In the genomic region with DNA sequence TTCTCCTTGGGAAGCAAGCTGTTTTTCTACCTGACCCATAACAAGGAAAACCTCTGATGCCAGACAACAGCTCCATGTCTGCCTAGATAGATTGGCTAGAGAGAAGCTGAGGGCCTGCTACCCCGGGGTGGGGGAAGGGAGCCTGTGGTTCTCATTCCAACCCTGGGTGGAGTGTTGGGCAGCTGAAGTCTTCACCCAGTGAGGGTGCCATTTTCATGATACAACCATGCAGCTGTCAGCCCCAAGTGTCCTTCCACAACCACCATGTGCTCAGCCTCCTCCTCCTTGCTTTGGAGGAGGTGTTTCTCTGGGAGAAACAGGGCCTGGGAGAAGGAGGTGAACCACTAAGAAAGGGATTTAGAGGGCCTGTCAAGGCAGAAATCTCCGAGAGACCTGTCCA, we compare ENCODE assay signal across 30 cellular contexts.
"Had no signal": no experiment of that assay in that cellular context is flagged by ENCODE, and none has a peak within 500 bp of the region (broad histone marks: within the 10 kb centered on the region; RNA-seq: fewer than 3 reads in every experiment).

No MANE protein-coding gene starts in this region.

- H3K27me3 ChIP-seq: heart left ventricle, ovary, right atrium auricular region, right lobe of liver, uterus had no signal

- H3K27me3 Mint-ChIP-seq: stimulated activated naive B cell treated with anti-CD40 and anti-IgM and Interleukin-4, amounts not matched to agents 10 μg/mL and 1 μg/mL and 100 μg/mL, for 72 hours had no signal

- H3K36me3 Mint-ChIP-seq: immature natural killer cell; mesothelial cell of epicardium; naive thymus-derived CD8-positive, alpha-beta T cell; stimulated activated naive B cell treated with anti-CD40 and anti-IgM and Interleukin-4, amounts not matched to agents 10 μg/mL and 1 μg/mL and 100 μg/mL, for 72 hours; type B pancreatic cell had no signal

- H3K4me3 ChIP-seq: heart left ventricle, left lung, lower lobe of right lung, ovary, right atrium auricular region, right lobe of liver, skin epidermis, suprapubic skin, thoracic aorta, tibial artery, uterus had no signal

- H3K4me3 Mint-ChIP-seq: immature natural killer cell; mesothelial cell of epicardium; naive thymus-derived CD8-positive, alpha-beta T cell; nephron; neural crest cell; stimulated activated naive B cell treated with anti-CD40 and anti-IgM and Interleukin-4, amounts not matched to agents 10 μg/mL and 1 μg/mL and 100 μg/mL, for 72 hours; stimulated activated naive CD8-positive, alpha-beta T cell treated with anti-CD3 and anti-CD28 coated beads, Interleukin-15, Interleukin-2, amounts not matched to agents 100 ng/mL and 50 ng/mL, for 24 hours; type B pancreatic cell had no signal

- H3K4me1 Mint-ChIP-seq: immature natural killer cell; naive thymus-derived CD8-positive, alpha-beta T cell; stimulated activated naive B cell treated with anti-CD40 and anti-IgM and Interleukin-4, amounts not matched to agents 10 μg/mL and 1 μg/mL and 100 μg/mL, for 72 hours had no signal

- H3K27ac Mint-ChIP-seq: immature natural killer cell; mesothelial cell of epicardium; naive thymus-derived CD8-positive, alpha-beta T cell; progenitor cell of endocrine pancreas; stimulated activated naive B cell treated with anti-CD40 and anti-IgM and Interleukin-4, amounts not matched to agents 10 μg/mL and 1 μg/mL and 100 μg/mL, for 72 hours; stimulated activated naive CD8-positive, alpha-beta T cell treated with anti-CD3 and anti-CD28 coated beads, Interleukin-15, Interleukin-2, amounts not matched to agents 100 ng/mL and 50 ng/mL, for 24 hours; type B pancreatic cell had no signal

- DNase-seq: heart left ventricle; hypothalamus; immature natural killer cell; kidney; left colon; left lung; lower lobe of right lung; mammary epithelial cell; mesenchymal stem cell; naive thymus-derived CD8-positive, alpha-beta T cell; occipital lobe; ovary; right lobe of liver; stimulated activated CD4-positive, alpha-beta T cell treated with anti-CD3 and anti-CD28 coated beads, Interleukin-12 subunit alpha, Interleukin-12 subunit beta, amount 100 ng/mL, for 4 hours; stimulated activated CD4-positive, alpha-beta T cell treated with anti-CD3 and anti-CD28 coated beads, Interleukin-15, amount 100 ng/mL, for 24 hours; stimulated activated CD4-positive, alpha-beta T cell treated with anti-CD3 and anti-CD28 coated beads, Interleukin-2, amount 100 ng/mL, for 24 hours; stimulated activated CD4-positive, alpha-beta T cell treated with anti-CD3 and anti-CD28 coated beads, Interleukin-4, amount 100 ng/mL, for 1 hour; stimulated activated naive B cell treated with anti-CD40 and anti-IgM and Interleukin-4, amounts not matched to agents 10 μg/mL and 1 μg/mL and 100 μg/mL, for 72 hours; tibial artery; uterus had no signal

- H3K4me1 ChIP-seq: left lung, lower lobe of right lung, suprapubic skin had no signal

- H3K27ac ChIP-seq: heart left ventricle, left lung, lower lobe of right lung, ovary, right atrium auricular region, right lobe of liver, skin epidermis, suprapubic skin, thoracic aorta, tibial artery, uterus had no signal

- ATAC-seq: heart left ventricle; left colon; left lung; lower lobe of right lung; naive thymus-derived CD8-positive, alpha-beta T cell; right lobe of liver; stimulated activated naive B cell treated with anti-CD40 and anti-IgM and Interleukin-4, amounts not matched to agents 10 μg/mL and 1 μg/mL and 100 μg/mL, for 72 hours had no signal

- H3K36me3 ChIP-seq: heart left ventricle, left lung, lower lobe of right lung, ovary, right atrium auricular region, right lobe of liver, suprapubic skin, thoracic aorta, tibial artery, uterus had no signal

- H3K9me3 ChIP-seq: heart left ventricle, left lung, lower lobe of right lung, ovary, right atrium auricular region, right lobe of liver, suprapubic skin, thoracic aorta, tibial artery, uterus had no signal

- H3K9me3 Mint-ChIP-seq: immature natural killer cell; stimulated activated naive CD8-positive, alpha-beta T cell treated with anti-CD3 and anti-CD28 coated beads, Interleukin-15, Interleukin-2, amounts not matched to agents 100 ng/mL and 50 ng/mL, for 24 hours had no signal
